ENCODE assay signal across 18 cellular contexts in genomic region chr4:53098681-53099121, GRCh38.
DNase-seq lines count a peak whose midpoint lies in the region; FAIRE-seq lines count a peak whose summit lies in the region.
"Had no signal": no experiment of that assay in that cellular context is flagged by ENCODE, and none has a peak within 500 bp of the region (broad histone marks: within the 10 kb centered on the region; RNA-seq: fewer than 3 reads in every experiment).

No MANE protein-coding gene starts in this region.

- no peak overlapping the region for H4K91ac ChIP-seq in mesenchymal stem cell (ENCODE audit: low read length)

- no peaks in the 10 kb centered on the region for H3K36me3 ChIP-seq in mesenchymal stem cell (ENCODE audit: control insufficient read depth in 1 of 2, insufficient read depth in 2 of 2, low read depth in 1 of 2, low read length in 2 of 2)

- no peak overlapping the region for H2BK5ac ChIP-seq in mesenchymal stem cell (ENCODE audit: low read depth, low read length, poor library complexity, severe bottlenecking)

- DNase-seq in EL (peak; percentile 69), RCC 7860 (ENCODE audit: low spot score) (peak; percentile 26), dermis blood vessel endothelial cell (peak; percentile 83), mesenchymal stem cell (peak; percentile 95), NCI-H2081 (lab: John Stamatoyannopoulos, UW) (no peak), NCI-H526 (lab: John Stamatoyannopoulos, UW) (no peak), NCI-H345 (lab: John Stamatoyannopoulos, UW) (no peak)
- DNase-seq in activated CD4-positive, CD25-positive, alpha-beta regulatory T cell (lab: John Stamatoyannopoulos, UW): no peak
- DNase-seq: activated CD4-positive, alpha-beta memory T cell treated with anti-CD3 and anti-CD28 coated beads for 36 hours; activated T-cell treated with anti-CD3 and anti-CD28 coated beads, Interleukin-2, amount 50 U/mL, for 48 hours; head of caudate nucleus; NCI-H1930; NCI-H524 treated with DMSO at 0.1 percent for 48 hours; right cardiac atrium; stimulated activated CD4-positive, alpha-beta T cell treated with anti-CD3 and anti-CD28 coated beads, Interleukin-2, amount 100 ng/mL, for 24 hours; testis had no signal

- no peak overlapping the region for H3K18ac ChIP-seq in mesenchymal stem cell (ENCODE audit: low read depth in 1 of 2, low read length in 2 of 2)

- no peak overlapping the region for H3K4ac ChIP-seq in mesenchymal stem cell (ENCODE audit: low read depth in 1 of 2, low read length in 2 of 2)

- no peak overlapping the region for H3K27ac ChIP-seq in mesenchymal stem cell (ENCODE audit: low read length, poor library complexity, severe bottlenecking)
- H3K27ac ChIP-seq: testis had no signal

- 3% methylated on average over 1 of the region's 2 CpGs for WGBS in mesenchymal stem cell

- H2BK12ac ChIP-seq in mesenchymal stem cell (ENCODE audit: low read length in 2 of 2): no peak overlapping the region

- no peak overlapping the region for H3K4me2 ChIP-seq in mesenchymal stem cell (ENCODE audit: low read length, poor library complexity, severe bottlenecking)

- H2BK120ac ChIP-seq in mesenchymal stem cell (ENCODE audit: low read depth, low read length): no peak overlapping the region

- H2AFZ ChIP-seq in mesenchymal stem cell (ENCODE audit: low read depth, low read length): no peak overlapping the region

- no peak overlapping the region for H3K9ac ChIP-seq in mesenchymal stem cell (ENCODE audit: low read length)

- H3K27me3 ChIP-seq in mesenchymal stem cell (ENCODE audit: control insufficient read depth in 1 of 2, insufficient read depth in 1 of 2, low read length in 2 of 2): no peaks in the 10 kb centered on the region
- H3K27me3 ChIP-seq: testis had no signal

- no peak overlapping the region for H4K8ac ChIP-seq in mesenchymal stem cell (ENCODE audit: low read length)

- no peak overlapping the region for H2AK5ac ChIP-seq in mesenchymal stem cell (ENCODE audit: low read length, severe bottlenecking)

- H3K23ac ChIP-seq in mesenchymal stem cell (ENCODE audit: low read length in 2 of 2): no peak overlapping the region

- H3K79me1 ChIP-seq in mesenchymal stem cell (replicated peaks; ENCODE audit: low read length, poor library complexity, severe bottlenecking): peaks cover 5% of the 10 kb centered on the region

- no peaks in the 10 kb centered on the region for H3K4me1 ChIP-seq in mesenchymal stem cell (ENCODE audit: control insufficient read depth, insufficient read depth, low read depth, low read length)
- H3K4me1 ChIP-seq: testis had no signal

- H3K14ac ChIP-seq in mesenchymal stem cell (ENCODE audit: low read length in 2 of 2): no peak overlapping the region

- no peak overlapping the region for H2BK15ac ChIP-seq in mesenchymal stem cell (ENCODE audit: low read depth, poor library complexity, severe bottlenecking)

- FAIRE-seq in RCC 7860 (lab: Jason Lieb, UNC): no peak
- FAIRE-seq: GM18507, islet of Langerhans had no signal

- H3K4me3 ChIP-seq in mesenchymal stem cell (ENCODE audit: insufficient read depth in 1 of 2, low read depth in 1 of 2, low read length in 2 of 2): no peak overlapping the region
- H3K4me3 ChIP-seq: testis had no signal

- no peaks in the 10 kb centered on the region for H3K9me3 ChIP-seq in mesenchymal stem cell (ENCODE audit: control insufficient read depth, low read length)
- H3K9me3 ChIP-seq: testis had no signal

Comparison
In these comparisons a context has a peak if more than half of its experiments do, and no peak if none do; other contexts are left out.
1. DNase-seq: peak in EL (single experiment), RCC 7860 (single experiment), dermis blood vessel endothelial cell (single experiment) and mesenchymal stem cell (single experiment); none in activated CD4-positive, CD25-positive, alpha-beta regulatory T cell (0 of 4), NCI-H2081 (0 of 2), NCI-H526 (0 of 2) and NCI-H345 (single experiment).